21 cellular contexts compared by ENCODE assay signal in genomic region chr13:48728876-48729275, GRCh38.
"Had no signal": no experiment of that assay in that cellular context is flagged by ENCODE, and none has a peak within 500 bp of the region (broad histone marks: within the 10 kb centered on the region; RNA-seq: fewer than 3 reads in every experiment).

No MANE protein-coding gene starts in this region.

- H3K9me3 ChIP-seq: SK-N-SH had no signal

- H3K27ac ChIP-seq: HL-60, RWPE1 had no signal

- H3K9ac ChIP-seq: SK-N-SH had no signal

- ATAC-seq: Panc1, PC-3 had no signal

- H3K4me2 ChIP-seq: SK-N-SH had no signal

- DNase-seq: Karpas-422, KBM-7, MM.1S, NCI-H1092 treated with DMSO at 0.1 percent for 48 hours, NCI-H1436, NCI-H187, NCI-H2029, NCI-H2081 treated with DMSO at 0.1 percent for 48 hours, NCI-H2171, NCI-H226, NCI-H446, NCI-H510A, NCI-H524 treated with DMSO at 0.1 percent for 48 hours, NCI-H69, NCI-H774, PC-3, SHP77, SK-N-SH had no signal
